18 cellular contexts compared by ENCODE assay signal in genomic region chr13:37198629-37199028, GRCh38.
"Had no signal": no experiment of that assay in that cellular context is flagged by ENCODE, and none has a peak within 500 bp of the region (broad histone marks: within the 10 kb centered on the region; RNA-seq: fewer than 3 reads in every experiment).

No MANE protein-coding gene starts in this region.

- H2AFZ ChIP-seq: hepatocyte, parathyroid adenoma had no signal

- H3K27ac ChIP-seq: body of pancreas, hepatocyte, lower lobe of right lung, parathyroid adenoma, sigmoid colon, spleen, suprapubic skin had no signal

- FAIRE-seq: colon, islet of Langerhans had no signal

- H3K36me3 ChIP-seq: lower lobe of right lung, sigmoid colon, spleen, suprapubic skin had no signal

- H3K4me3 ChIP-seq: body of pancreas, hepatocyte, lower lobe of right lung, sigmoid colon, spleen, suprapubic skin had no signal

- H3K9me3 ChIP-seq: body of pancreas, lower lobe of right lung, sigmoid colon, suprapubic skin had no signal

- H3K9ac ChIP-seq: parathyroid adenoma had no signal

- DNase-seq: activated B cell treated with CpG ODN at 0.5 μM for 24 hours; activated CD4-positive, alpha-beta T cell treated with anti-CD3 and anti-CD28 coated beads, Interleukin-2, amount 10 ng/mL, durations not matched to agents 24 days and 14 days; activated CD8-positive, alpha-beta memory T cell treated with anti-CD3 and anti-CD28 coated beads, Interleukin-2, amount 50 U/mL, for 48 hours; activated gamma-delta T cell; activated T-cell treated with anti-CD3 and anti-CD28 coated beads, Interleukin-2, amount 50 U/mL, for 72 hours; amniotic stem cell; body of pancreas; caudate nucleus; left colon; lower lobe of right lung; sigmoid colon; spleen; T-helper 2 cell had no signal

- H3K27me3 ChIP-seq: body of pancreas, hepatocyte, sigmoid colon, spleen, suprapubic skin had no signal

- H3K4me2 ChIP-seq: hepatocyte had no signal

- H3K4me1 ChIP-seq: body of pancreas, lower lobe of right lung, parathyroid adenoma, spleen, suprapubic skin had no signal
